15 cellular contexts compared by ENCODE assay signal in genomic region chr14:91901449-91902250, GRCh38. TPM values are rescaled to one million over a fixed set of nuclear protein-coding genes. Genes with fewer than 3 reads are reported as not detected.
DNase-seq lines count a peak whose midpoint lies in the region; ATAC-seq and TF ChIP-seq lines count a peak whose summit lies in the region.
"Had no signal": no experiment of that assay in that cellular context is flagged by ENCODE, and none has a peak within 500 bp of the region (broad histone marks: within the 10 kb centered on the region; RNA-seq: fewer than 3 reads in every experiment).

No MANE protein-coding gene starts in this region.

- no peaks in the 10 kb centered on the region for H3K9me3 ChIP-seq in IMR-90 (ENCODE audit: control insufficient read depth, insufficient read depth, low read length)
- no peaks in the 10 kb centered on the region for H3K9me3 ChIP-seq in fibroblast of lung (ENCODE audit: control insufficient read depth, insufficient read depth, low read depth, low read length)
- H3K9me3 ChIP-seq in tibial nerve, result no peaks in the 10 kb centered on the region

- DNase-seq in IMR-90 (no peak), fibroblast of lung (ENCODE audit: low read depth in 2 of 2) (peak; percentile 29 to 58), mucosa of gallbladder (ENCODE audit: low spot score) (peak; percentile 63), tibial nerve (ENCODE audit: low spot score in 2 of 2) (peak in 1 of 2 donors; percentile 44), SIG-M5 (lab: John Stamatoyannopoulos, UW) (no peak)
- DNase-seq in activated naive CD8-positive, alpha-beta T cell treated with anti-CD3 and anti-CD28 coated beads for 36 hours, result no peak
- DNase-seq: central memory CD4-positive, alpha-beta T cell; effector memory CD4-positive, alpha-beta T cell; KG1; NCI-H1092; NCI-H69; stimulated activated naive CD8-positive, alpha-beta T cell treated with anti-CD3 and anti-CD28 coated beads, Interleukin-15, amount 100 ng/mL, for 72 hours had no signal

- H4K20me1 ChIP-seq in IMR-90 (ENCODE audit: insufficient read depth, low read length) (peaks cover 50% of the 10 kb centered on the region), fibroblast of lung (ENCODE audit: control insufficient read depth, extremely low read depth, insufficient read depth, low read length) (no peaks in the 10 kb centered on the region)

- peak overlapping the region; percentile 14; the same call in 1 of the 2 replicates for H3K27ac ChIP-seq in IMR-90 (ENCODE audit: insufficient read depth, low read length)
- H3K27ac ChIP-seq in fibroblast of lung (ENCODE audit: insufficient read depth, low read length), result no peak overlapping the region
- H3K27ac ChIP-seq in tibial nerve, result peak overlapping the region in 3 of 4 donors; percentile 10 to 87 (median 81)

- H3K36me3 Mint-ChIP-seq in activated naive CD8-positive, alpha-beta T cell treated with anti-CD3 and anti-CD28 coated beads for 36 hours, result no peaks in the 10 kb centered on the region
- H3K36me3 Mint-ChIP-seq: WTC11 had no signal

- intact Hi-C loops in IMR-90 (cut with micrococcal nuclease), result no loop called here

- H2AK9ac ChIP-seq in IMR-90 (replicated peaks; ENCODE audit: low read depth, low read length, poor library complexity), result no peak overlapping the region

- H3K9me1 ChIP-seq in IMR-90 (ENCODE audit: insufficient read depth, low read length), result peaks cover 30% of the 10 kb centered on the region

- POLR2A ChIA-PET in IMR-90 (lab: Charles Lee; ENCODE audit: unreplicated experiment), result interaction anchor here (0.6 kb wide), 1 partner anchor 184 kb away, joined by 3 read pairs; no protein-coding TSS in a partner anchor

- H3K9ac ChIP-seq in IMR-90 (ENCODE audit: low read depth, low read length) (no peak overlapping the region), fibroblast of lung (ENCODE audit: insufficient read depth, low read length) (no peak overlapping the region)

- H3K27ac Mint-ChIP-seq in activated naive CD8-positive, alpha-beta T cell treated with anti-CD3 and anti-CD28 coated beads for 36 hours, result no peak overlapping the region
- H3K27ac Mint-ChIP-seq: WTC11 had no signal

- no peaks in the 10 kb centered on the region for H3K27me3 Mint-ChIP-seq in activated naive CD8-positive, alpha-beta T cell treated with anti-CD3 and anti-CD28 coated beads for 36 hours
- H3K27me3 Mint-ChIP-seq: stimulated activated naive CD8-positive, alpha-beta T cell treated with anti-CD3 and anti-CD28 coated beads, Interleukin-15, amount 100 ng/mL, for 72 hours had no signal

- no peak overlapping the region for H4K91ac ChIP-seq in IMR-90 (ENCODE audit: insufficient read depth, low read depth, low read length)

- H4K8ac ChIP-seq in IMR-90 (ENCODE audit: low read depth in 2 of 2, low read length in 2 of 2), result no peak overlapping the region

- WGBS in IMR-90 (ENCODE audit: extremely low coverage in 2 of 2, insufficient read length in 1 of 2), 2 experiments, result 44% methylated on average over 3 of the region's 9 CpGs; no CpG with 5 or more reads in 1 of the 2 experiments
- 69 to 70% methylated on average over 9 of the region's 9 CpGs for WGBS in tibial nerve, 2 donors

- H3K4ac ChIP-seq in IMR-90 (ENCODE audit: low read depth, low read length), result no peak overlapping the region

- H2AFZ ChIP-seq in IMR-90 (replicated peaks; ENCODE audit: low read length, poor library complexity) (no peak overlapping the region), fibroblast of lung (ENCODE audit: low read length) (no peak overlapping the region)

- H3K4me1 Mint-ChIP-seq in activated naive CD8-positive, alpha-beta T cell treated with anti-CD3 and anti-CD28 coated beads for 36 hours, result peaks cover 3% of the 10 kb centered on the region
- H3K4me1 Mint-ChIP-seq: stimulated activated naive CD8-positive, alpha-beta T cell treated with anti-CD3 and anti-CD28 coated beads, Interleukin-15, amount 100 ng/mL, for 72 hours had no signal

- no peak for TF ChIP-seq RAD21 in IMR-90 (IDR thresholded peaks at IDR 0.05; ENCODE audit: low read length)

- H3K9me3 Mint-ChIP-seq in activated naive CD8-positive, alpha-beta T cell treated with anti-CD3 and anti-CD28 coated beads for 36 hours, result no peaks in the 10 kb centered on the region
- H3K9me3 Mint-ChIP-seq: stimulated activated naive CD8-positive, alpha-beta T cell treated with anti-CD3 and anti-CD28 coated beads, Interleukin-15, amount 100 ng/mL, for 72 hours; WTC11 had no signal

- in situ Hi-C loops in IMR-90 (cut with MboI; ENCODE audit: low sequenced_read_pairs), result no loop called here

- H3K27me3 ChIP-seq in IMR-90 (ENCODE audit: control insufficient read depth, insufficient read depth, low read length) (no peaks in the 10 kb centered on the region), fibroblast of lung (ENCODE audit: control insufficient read depth, insufficient read depth, low read length) (no peaks in the 10 kb centered on the region), tibial nerve (no peaks in the 10 kb centered on the region)

- H3K4me3 ChIP-seq in IMR-90 (ENCODE audit: insufficient read depth, low read depth, low read length) (no peak overlapping the region), fibroblast of lung (replicated peaks in 1 of 4; ENCODE audit: control extremely low read depth in 1 of 4, insufficient read depth in 1 of 4, low read depth in 3 of 4, low read length in 4 of 4) (no peak overlapping the region), tibial nerve (no peak overlapping the region)

- no peak overlapping the region for H2BK120ac ChIP-seq in IMR-90 (ENCODE audit: low read depth, low read length)

- H3K4me1 ChIP-seq in IMR-90 (ENCODE audit: control insufficient read depth, insufficient read depth, low read length) (peaks cover 6% of the 10 kb centered on the region; the same call in 1 of the 2 replicates), fibroblast of lung (ENCODE audit: control insufficient read depth, extremely low read depth, insufficient read depth, low read length) (no peaks in the 10 kb centered on the region), tibial nerve (peaks cover 0 to 69% (median 24%) of the 10 kb centered on the region in 4 donors)

- dilution Hi-C loops in IMR-90 (cut with HindIII; ENCODE audit: low sequenced_read_pairs, unreplicated experiment), result no loop called here

- H3K56ac ChIP-seq in IMR-90 (ENCODE audit: extremely low read depth, insufficient read depth, low read length), result no peak overlapping the region

- CTCF ChIA-PET in IMR-90 (lab: Yijun Ruan, JAX), result interaction anchor here (0.5 kb wide), 1 partner anchor 9 kb away, joined by 3 read pairs; no protein-coding TSS in a partner anchor

- no peak overlapping the region for H3K23ac ChIP-seq in IMR-90 (ENCODE audit: low read depth, low read length)

- no peak for TF ChIP-seq CTCF in IMR-90 (conservative IDR thresholded peaks at IDR 0.05; ENCODE audit: low read depth, low read length)
- TF ChIP-seq CTCF in fibroblast of lung (conservative IDR thresholded peaks at IDR 0.05 in 1 of 2, IDR thresholded peaks at IDR 0.05 in 1 of 2; ENCODE audit: low read depth in 1 of 2, low read length in 2 of 2), result no peak
- no peak for TF ChIP-seq CTCF in tibial nerve (IDR thresholded peaks at IDR 0.05)

- H3K36me3 ChIP-seq in IMR-90 (ENCODE audit: control insufficient read depth, insufficient read depth, low read length) (peaks cover 8% of the 10 kb centered on the region; the same call in 1 of the 2 replicates), fibroblast of lung (ENCODE audit: control insufficient read depth, insufficient read depth, low read length) (no peaks in the 10 kb centered on the region), tibial nerve (peaks cover 0 to 3% (median 0%) of the 10 kb centered on the region in 3 donors)

- H2BK15ac ChIP-seq in IMR-90 (ENCODE audit: low read depth, low read length), result no peak overlapping the region

- H3K4me2 ChIP-seq in IMR-90 (ENCODE audit: low read depth, low read length) (no peak overlapping the region), fibroblast of lung (ENCODE audit: extremely low read depth, insufficient read depth, low read length) (no peak overlapping the region)

- no peak overlapping the region for H3K14ac ChIP-seq in IMR-90 (replicated peaks; ENCODE audit: low read depth, low read length)

- peaks cover 8 to 51% of the 10 kb centered on the region in 2 experiments for H3K79me1 ChIP-seq in IMR-90 (ENCODE audit: low read depth in 1 of 2, low read length in 2 of 2)

- H2BK20ac ChIP-seq in IMR-90 (ENCODE audit: low read depth, low read length), result no peak overlapping the region

- no peaks in the 10 kb centered on the region for H3K79me2 ChIP-seq in fibroblast of lung (ENCODE audit: control insufficient read depth, insufficient read depth, low read length)

- no TSS peak for BruUV-seq in IMR-90 (replicated peaks; lab: Mats Ljungman, UMichigan)

- ATAC-seq in IMR-90 (ENCODE audit: low read depth), result no peak
- no peak for ATAC-seq in GM18519 (IDR thresholded peaks at IDR 0.05; ENCODE audit: low FRiP score, unreplicated experiment)
- no peak for ATAC-seq in GM19397 (IDR thresholded peaks at IDR 0.05; ENCODE audit: unreplicated experiment)
- ATAC-seq: stimulated activated naive CD8-positive, alpha-beta T cell treated with anti-CD3 and anti-CD28 coated beads, Interleukin-15, amount 100 ng/mL, for 72 hours; WTC11 had no signal

- TF ChIP-seq EP300 in tibial nerve (IDR thresholded peaks at IDR 0.05), result peak in 1 of 2 donors; percentile 44

- H2AK5ac ChIP-seq in IMR-90 (ENCODE audit: low read depth, low read length), result no peak overlapping the region

- H2BK5ac ChIP-seq in IMR-90 (ENCODE audit: low read depth, low read length, poor library complexity, severe bottlenecking), result no peak overlapping the region

- no peak for TF ChIP-seq POLR2A in IMR-90 (IDR thresholded peaks at IDR 0.05; ENCODE audit: low read depth, low read length)
- TF ChIP-seq POLR2A in tibial nerve (IDR thresholded peaks at IDR 0.05), result no peak

- H3K18ac ChIP-seq in IMR-90 (ENCODE audit: low read depth, low read length), result no peak overlapping the region

- H4K5ac ChIP-seq in IMR-90 (ENCODE audit: low read depth, low read length), result no peak overlapping the region

- no peak overlapping the region for H3K4me3 Mint-ChIP-seq in activated naive CD8-positive, alpha-beta T cell treated with anti-CD3 and anti-CD28 coated beads for 36 hours
- H3K4me3 Mint-ChIP-seq: stimulated activated naive CD8-positive, alpha-beta T cell treated with anti-CD3 and anti-CD28 coated beads, Interleukin-15, amount 100 ng/mL, for 72 hours; WTC11 had no signal

RNA-seq across cellular contexts. Expression of gene TC2N, which starts 34.3 kb away (rescaled TPM):
- total RNA-seq in IMR-90 (2012; rRNA removed), result under 0.01 and 0.18 TPM in 2 replicates
- 0.03 and 0.04 TPM in 2 replicates for polyA plus RNA-seq in IMR-90 (2012; rRNA removed)
- polyA plus RNA-seq in IMR-90 (2012; cell fraction: cytosol; rRNA removed), result not detected in 2 replicates
- 0.08 TPM in 1 of 2 replicates, not detected in the other for polyA plus RNA-seq in IMR-90 (2012; cell fraction: nucleus; rRNA removed; ENCODE audit: low replicate concordance)
- total RNA-seq in fibroblast of lung, result 0.26 and 0.83 TPM in 2 replicates
- 0.09 and 0.19 TPM in 2 replicates for polyA plus RNA-seq in fibroblast of lung
- 0.14 and 0.20 TPM in 2 replicates for polyA plus RNA-seq in fibroblast of lung (2012)
- polyA minus RNA-seq in fibroblast of lung (ENCODE audit: low replicate concordance), result 2.2 TPM in 1 of 2 replicates, not detected in the other
- 104 TPM for total RNA-seq in mucosa of gallbladder
- total RNA-seq in tibial nerve, result 10 to 100 TPM; 23.4 to 35.2 (median 25.7) TPM
- total RNA-seq in activated naive CD8-positive, alpha-beta T cell treated with anti-CD3 and anti-CD28 coated beads for 36 hours, result 10 to 100 TPM; 16.7 to 17.4 TPM

RNA-seq across cellular contexts. Expression of gene FBLN5, which starts 45.8 kb away (rescaled TPM):
- total RNA-seq in IMR-90 (2012; rRNA removed) (9.7 and 10.6 TPM in 2 replicates), fibroblast of lung (13.4 and 33.4 TPM in 2 replicates), mucosa of gallbladder (241 TPM), tibial nerve (100 to 1,000 TPM; 109 to 215 (median 186) TPM)
- polyA plus RNA-seq in IMR-90 (2012; rRNA removed) (68.1 and 76.4 TPM in 2 replicates), fibroblast of lung (47.5 and 50.4 TPM in 2 replicates)
- 70.9 and 119 TPM in 2 replicates for polyA plus RNA-seq in IMR-90 (2012; cell fraction: cytosol; rRNA removed)
- 25.1 and 44.9 TPM in 2 replicates for polyA plus RNA-seq in IMR-90 (2012; cell fraction: nucleus; rRNA removed; ENCODE audit: low replicate concordance)
- polyA plus RNA-seq in fibroblast of lung (2012), result 188 and 196 TPM in 2 replicates
- 198 and 257 TPM in 2 replicates for polyA minus RNA-seq in fibroblast of lung (ENCODE audit: low replicate concordance)
- 1 to 10 TPM; 1.3 to 1.6 TPM for total RNA-seq in activated naive CD8-positive, alpha-beta T cell treated with anti-CD3 and anti-CD28 coated beads for 36 hours

Comparison
In these comparisons a context has a peak if more than half of its experiments do, and no peak if none do; other contexts are left out.
1. DNase-seq: peak in fibroblast of lung (2 of 2) and mucosa of gallbladder (single experiment); none in IMR-90 (single experiment), SIG-M5 (single experiment) and activated naive CD8-positive, alpha-beta T cell treated with anti-CD3 and anti-CD28 coated beads for 36 hours (single experiment).